ENCODE assay signal across 8 cellular contexts in genomic region chr3:134487406-134487805, GRCh38. TPM values are rescaled to one million over a fixed set of nuclear protein-coding genes. Genes with fewer than 3 reads are reported as not detected.
A peak's percentile ranks its signal among the peaks of the same experiment; 100 is the strongest.
DNase-seq lines count a peak whose midpoint lies in the region; ATAC-seq and TF ChIP-seq lines count a peak whose summit lies in the region.

No MANE protein-coding gene starts in this region.

- H3K9me3 Mint-ChIP-seq in CD4-positive, CD25-positive, alpha-beta regulatory T cell, result no peaks in the 10 kb centered on the region

- peaks cover 10% of the 10 kb centered on the region for H3K36me3 Mint-ChIP-seq in CD4-positive, CD25-positive, alpha-beta regulatory T cell

- H3K4me1 Mint-ChIP-seq in CD4-positive, CD25-positive, alpha-beta regulatory T cell, result peaks cover 36 to 75% (median 55%) of the 10 kb centered on the region in 4 donors

- peak overlapping the region; percentile 92 for H3K27ac ChIP-seq in CD4-positive, CD25-positive, alpha-beta regulatory T cell (ENCODE audit: insufficient read depth, low read length, poor library complexity, severe bottlenecking)
- peak overlapping the region; percentile 22; the same call in 1 of the 2 replicates for H3K27ac ChIP-seq in SK-N-MC
- peak overlapping the region; percentile 97 for H3K27ac ChIP-seq in hepatocyte

- peaks cover 41% of the 10 kb centered on the region for H3K4me1 ChIP-seq in CD4-positive, CD25-positive, alpha-beta regulatory T cell (ENCODE audit: control insufficient read depth, insufficient read depth, low read length, poor library complexity, severe bottlenecking)
- peaks cover 20% of the 10 kb centered on the region for H3K4me1 ChIP-seq in hepatocyte (ENCODE audit: insufficient read depth)

- H4K20me1 ChIP-seq in hepatocyte (ENCODE audit: insufficient read depth, poor library complexity, severe bottlenecking), result no peaks in the 10 kb centered on the region

- H3K4me3 Mint-ChIP-seq in CD4-positive, CD25-positive, alpha-beta regulatory T cell, result peak overlapping the region; percentile 79 to 100 (median 98)

- H3K27me3 Mint-ChIP-seq in CD4-positive, CD25-positive, alpha-beta regulatory T cell, result peaks cover 7% of the 10 kb centered on the region

- H3K4me3 ChIP-seq in CD4-positive, CD25-positive, alpha-beta regulatory T cell (ENCODE audit: low read depth, low read length), result peak overlapping the region; percentile 97
- peak overlapping the region; percentile 99 for H3K4me3 ChIP-seq in SK-N-MC
- H3K4me3 ChIP-seq in hepatocyte, result peak overlapping the region; percentile 44

- peak overlapping the region in 2 of 3 donors; percentile 86 to 96 for H3K27ac Mint-ChIP-seq in CD4-positive, CD25-positive, alpha-beta regulatory T cell

- ATAC-seq in CD4-positive, CD25-positive, alpha-beta regulatory T cell (ENCODE audit: low read depth in 2 of 2), result no peak
- ATAC-seq in GM21723 (IDR thresholded peaks at IDR 0.05; ENCODE audit: unreplicated experiment), result peak; percentile 28
- no peak for ATAC-seq in GM18907 (IDR thresholded peaks at IDR 0.05; ENCODE audit: unreplicated experiment)
- ATAC-seq in HG02678 (IDR thresholded peaks at IDR 0.05; ENCODE audit: unreplicated experiment), result no peak
- no peak for ATAC-seq in HG03025 (IDR thresholded peaks at IDR 0.05; ENCODE audit: low FRiP score, unreplicated experiment)

- no peak for TF ChIP-seq CTCF in hepatocyte (IDR thresholded peaks at IDR 0.05; ENCODE audit: poor library complexity)

- no peaks in the 10 kb centered on the region for H3K9me3 ChIP-seq in CD4-positive, CD25-positive, alpha-beta regulatory T cell (ENCODE audit: control insufficient read depth in 2 of 2, low read length in 2 of 2)
- no peaks in the 10 kb centered on the region for H3K9me3 ChIP-seq in SK-N-MC (ENCODE audit: low read depth, low read length)
- H3K9me3 ChIP-seq in hepatocyte (ENCODE audit: low read depth), result no peaks in the 10 kb centered on the region

- no peaks in the 10 kb centered on the region for H3K27me3 ChIP-seq in CD4-positive, CD25-positive, alpha-beta regulatory T cell (ENCODE audit: control insufficient read depth, insufficient read depth, low read length)
- no peaks in the 10 kb centered on the region for H3K27me3 ChIP-seq in hepatocyte

- peaks cover 6% of the 10 kb centered on the region for H3K36me3 ChIP-seq in CD4-positive, CD25-positive, alpha-beta regulatory T cell (ENCODE audit: control insufficient read depth, insufficient read depth, low read length)
- H3K36me3 ChIP-seq in SK-N-MC (ENCODE audit: insufficient read depth, low read length), result peaks cover 12% of the 10 kb centered on the region
- H3K36me3 ChIP-seq in hepatocyte (replicated peaks; ENCODE audit: insufficient read depth, low read depth), result no peaks in the 10 kb centered on the region

- no peaks in the 10 kb centered on the region for H3K9me2 ChIP-seq in hepatocyte (replicated peaks; ENCODE audit: insufficient read depth)

- H3K4me2 ChIP-seq in hepatocyte, result peak overlapping the region; percentile 87

- peak overlapping the region; percentile 99 for H3K9ac ChIP-seq in SK-N-MC (ENCODE audit: insufficient read length)

- peak in 2 of 3 donors; percentile 4 to 54 for DNase-seq in CD4-positive, CD25-positive, alpha-beta regulatory T cell
- DNase-seq in SK-N-MC (ENCODE audit: low read depth, low spot score) (no peak), hepatocyte (ENCODE audit: low spot score) (no peak)
- DNase-seq in NK-92 treated with Interleukin-12 subunit alpha and Interleukin-12 subunit beta, amount 100 ng/mL, for 24 hours (lab: John Stamatoyannopoulos, UW), result no peak

- H3K79me2 ChIP-seq in hepatocyte, result peaks cover 78% of the 10 kb centered on the region

- no peak overlapping the region for H2AFZ ChIP-seq in hepatocyte

- 64% methylated on average over 5 of the region's 5 CpGs for WGBS in hepatocyte (ENCODE audit: low lambda C conversion rate, missing lambda C conversion rate)

RNA-seq across cellular contexts. Expression of gene CEP63, which starts 1.5 kb away (rescaled TPM):
- total RNA-seq in CD4-positive, CD25-positive, alpha-beta regulatory T cell, result 22.0 TPM
- polyA plus RNA-seq in CD4-positive, CD25-positive, alpha-beta regulatory T cell, result 10 to 100 TPM; 11.8 to 17.5 (median 14.9) TPM
- total RNA-seq in hepatocyte, result 16.3 and 237 TPM in 2 replicates
- 15.8 and 19.7 TPM in 2 replicates for polyA plus RNA-seq in hepatocyte

RNA-seq across cellular contexts. Expression of gene ANAPC13, which starts 1.6 kb away (rescaled TPM):
- 21.8 TPM for total RNA-seq in CD4-positive, CD25-positive, alpha-beta regulatory T cell
- 10 to 100 TPM; 74.3 to 89.7 (median 84.3) TPM for polyA plus RNA-seq in CD4-positive, CD25-positive, alpha-beta regulatory T cell
- 119 and 120 TPM in 2 replicates for total RNA-seq in hepatocyte
- polyA plus RNA-seq in hepatocyte, result 149 and 168 TPM in 2 replicates

Comparison
In these comparisons a context has a peak if more than half of its experiments do, and no peak if none do; other contexts are left out.
1. DNase-seq: peak in CD4-positive, CD25-positive, alpha-beta regulatory T cell (2 of 3); none in SK-N-MC (single experiment), hepatocyte (single experiment) and NK-92 treated with Interleukin-12 subunit alpha and Interleukin-12 subunit beta, amount 100 ng/mL, for 24 hours (single experiment).
2. H3K27ac ChIP-seq: peak in every context shown above with its lines; median percentile 97 in hepatocyte; 92 in CD4-positive, CD25-positive, alpha-beta regulatory T cell; 22 in SK-N-MC.
3. H3K4me3 ChIP-seq: peak in every context shown above with its lines; median percentile 99 in SK-N-MC; 97 in CD4-positive, CD25-positive, alpha-beta regulatory T cell; 44 in hepatocyte.